Comparison of ENCODE assay signal across 8 cellular contexts in genomic region chr11:2400069-2400760, GRCh38. TPM values are rescaled to one million over a fixed set of nuclear protein-coding genes. Genes with fewer than 3 reads are reported as not detected.
DNase-seq lines count a peak whose midpoint lies in the region; ATAC-seq, FAIRE-seq and TF ChIP-seq lines count a peak whose summit lies in the region.

Gene TSSC4, plus strand, starts transcription at chr11:2400750. Its CDS starts 1,884 bp downstream, at chr11:2402634.

- H3K4me1 ChIP-seq in kidney (ENCODE audit: control insufficient read depth in 1 of 2, insufficient read depth in 1 of 2, low read depth in 1 of 2, low read length in 2 of 2): peaks cover 10 to 22% of the 10 kb centered on the region in 2 donors

- intact Hi-C loops in kidney (cut with DNase I): no loop called here

- peak; percentile 82 for ATAC-seq in GM19035 (IDR thresholded peaks at IDR 0.05; ENCODE audit: unreplicated experiment)
- peak; percentile 77 for ATAC-seq in HG03378 (IDR thresholded peaks at IDR 0.05; ENCODE audit: unreplicated experiment)

- H3K4me3 ChIP-seq in kidney (ENCODE audit: low read length in 2 of 2): peak within 1 kb of the TSS; percentile 88 to 94

- H3K27ac Mint-ChIP-seq in chondrocyte (ENCODE audit: unreplicated experiment): peak within 1 kb of the TSS; percentile 93

- peaks cover 23% of the 10 kb centered on the region for H3K4me1 Mint-ChIP-seq in chondrocyte (ENCODE audit: low read depth)

- H3K27ac ChIP-seq in kidney (ENCODE audit: low read depth in 2 of 2, low read length in 2 of 2): peak within 1 kb of the TSS; percentile 90 to 98

- no peaks in the 10 kb centered on the region for H3K9me3 Mint-ChIP-seq in chondrocyte (ENCODE audit: low read depth)

- no peaks in the 10 kb centered on the region for H3K27me3 Mint-ChIP-seq in chondrocyte (ENCODE audit: low read depth)

- peaks cover 8% of the 10 kb centered on the region for H3K36me3 Mint-ChIP-seq in chondrocyte (ENCODE audit: low read depth)

- H3K36me3 ChIP-seq in kidney (ENCODE audit: control insufficient read depth in 1 of 2, insufficient read depth in 2 of 2, low read length in 2 of 2): peaks cover 0 to 21% of the 10 kb centered on the region in 2 donors

- no peaks in the 10 kb centered on the region for H3K9me3 ChIP-seq in kidney (ENCODE audit: control insufficient read depth in 1 of 2, low read length in 2 of 2)

- TF ChIP-seq CTCF in chondrocyte (IDR thresholded peaks at IDR 0.05) (peak; percentile 94), kidney (IDR thresholded peaks at IDR 0.05; ENCODE audit: borderline replicate concordance, extremely low read depth, insufficient read depth) (peak; percentile 95)

- FAIRE-seq in kidney (lab: Jason Lieb, UNC): peak; percentile 99

- peak; percentile 99 for DNase-seq in AG20443 (ENCODE audit: low spot score)
- peak; percentile 99 for DNase-seq in NCI-H460 (ENCODE audit: extremely low read depth, low read depth)
- DNase-seq in activated CD4-positive, alpha-beta T cell treated with anti-CD3 and anti-CD28 coated beads for 1 hour: peak; percentile 99
- peak; percentile 100 for DNase-seq in chondrocyte (ENCODE audit: low spot score)
- peak; percentile 100 for DNase-seq in kidney
- peak; percentile 99 for DNase-seq in stimulated activated CD4-positive, alpha-beta T cell treated with anti-CD3 and anti-CD28 coated beads, Interleukin-15, amount 100 ng/mL, for 48 hours (ENCODE audit: low read depth in 2 of 2)

- peak within 1 kb of the TSS; percentile 86 for H3K4me3 Mint-ChIP-seq in chondrocyte (ENCODE audit: unreplicated experiment)

- peak within 1 kb of the TSS; percentile 82 to 99 for H3K9ac ChIP-seq in kidney (ENCODE audit: low read length in 2 of 2)

RNA-seq across cellular contexts. Expression of gene TSSC4, which starts in this region (rescaled TPM):
- total RNA-seq in NCI-H460 (2014; rRNA removed; shearing (Covaris generic)): 27.9 and 38.0 TPM in 2 replicates
- 44.3 and 48.3 TPM in 2 replicates for polyA plus RNA-seq in NCI-H460 (2014; cell fraction: nucleus; rRNA removed)
- total RNA-seq in chondrocyte: 44.1 to 55.2 TPM (median 52.2 TPM) in 3 replicates
- 42.3 TPM for total RNA-seq in kidney
- 51.4 TPM for polyA plus RNA-seq in kidney (ENCODE audit: insufficient read depth, low read depth, low replicate concordance)

Comparison
In these comparisons a context has a peak if more than half of its experiments do, and no peak if none do; other contexts are left out.
1. Peak in every context shown above with its lines: DNase-seq, ATAC-seq, H3K4me3 ChIP-seq and H3K27ac ChIP-seq.